20 cellular contexts compared by ENCODE assay signal in the genomic region with DNA sequence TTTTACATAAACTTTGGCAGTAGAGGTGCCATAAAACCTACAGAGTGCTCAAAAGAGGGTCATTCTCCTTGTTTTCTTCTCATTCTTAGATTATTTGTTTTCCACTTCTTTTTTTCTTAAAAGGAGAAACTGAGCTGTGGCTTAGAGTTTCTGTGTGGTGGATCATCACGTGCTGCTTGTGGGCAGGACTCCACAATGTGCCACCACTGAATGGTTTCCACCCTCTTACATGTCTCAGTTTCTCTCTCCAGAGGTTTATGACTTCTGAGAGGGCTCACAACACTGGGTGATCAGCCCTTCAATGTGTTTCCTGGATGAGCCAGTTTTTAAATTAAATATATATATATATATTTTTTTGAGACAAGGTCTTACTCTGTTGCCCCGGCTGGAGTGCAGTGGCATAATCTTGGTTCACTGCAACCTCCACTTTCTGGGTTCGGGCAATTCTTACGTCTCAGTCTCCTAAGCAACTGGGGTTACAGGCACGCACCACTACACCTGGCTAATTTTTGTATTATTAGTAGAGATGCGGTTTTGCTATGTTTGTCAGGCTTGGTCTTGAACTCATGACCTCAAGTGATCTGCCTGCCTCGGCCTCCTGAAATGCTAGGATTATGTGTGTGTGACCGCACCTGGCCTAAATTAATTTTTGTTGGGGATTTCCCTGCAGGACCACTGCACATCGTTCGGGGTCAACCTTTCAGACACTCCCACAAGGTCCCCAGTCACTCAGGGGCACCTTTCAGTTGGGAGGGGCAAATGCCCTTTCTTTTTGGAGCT.
A peak's percentile ranks its signal among the peaks of the same experiment; 100 is the strongest.
DNase-seq lines count a peak whose midpoint lies in the region; ATAC-seq and TF ChIP-seq lines count a peak whose summit lies in the region.
"Had no signal": no experiment of that assay in that cellular context is flagged by ENCODE, and none has a peak within 500 bp of the region (broad histone marks: within the 10 kb centered on the region; RNA-seq: fewer than 3 reads in every experiment).

No MANE protein-coding gene starts in this region.

- H2AFZ ChIP-seq in SU-DHL-6 (ENCODE audit: low read depth, low read length, severe bottlenecking), result no peak overlapping the region
- H2AFZ ChIP-seq: PC-9 had no signal

- peak overlapping the region in 2 of 10 experiments; percentile 16 to 33; a peak in 1 of 20 replicates for H3K4me3 ChIP-seq in BLaER1 treated with 17β-estradiol and CSF1 and Interleukin-3, amounts not matched to agents 10 nM and 100 nM
- no peak overlapping the region for H3K4me3 ChIP-seq in HUES6 (ENCODE audit: low read depth, low read length)
- no peak overlapping the region for H3K4me3 ChIP-seq in SU-DHL-6 (ENCODE audit: insufficient read depth, low read length, poor library complexity, severe bottlenecking)
- H3K4me3 ChIP-seq: PC-9, psoas muscle had no signal

- H3K9me3 ChIP-seq in BLaER1 treated with 17β-estradiol and CSF1 and Interleukin-3, amounts not matched to agents 10 nM and 100 nM (replicated peaks in 1 of 11), result peaks cover 21 to 77% (median 54%) of the 10 kb centered on the region in 11 experiments; a peak in 21 of 22 replicates
- H3K9me3 ChIP-seq in HUES6 (ENCODE audit: control insufficient read depth, insufficient read depth, low read depth, low read length) (peaks cover 12% of the 10 kb centered on the region), SU-DHL-6 (ENCODE audit: insufficient read depth, low read length) (no peaks in the 10 kb centered on the region)
- H3K9me3 ChIP-seq: neutrophil, psoas muscle had no signal

- peaks cover 0 to 18% (median 14%) of the 10 kb centered on the region in 11 experiments; a peak in 13 of 22 replicates for H3K27me3 ChIP-seq in BLaER1 treated with 17β-estradiol and CSF1 and Interleukin-3, amounts not matched to agents 10 nM and 100 nM
- H3K27me3 ChIP-seq in HUES6 (ENCODE audit: control insufficient read depth, insufficient read depth, low read length) (no peaks in the 10 kb centered on the region), SU-DHL-6 (ENCODE audit: low read length) (no peaks in the 10 kb centered on the region)

- H3K27ac ChIP-seq in BLaER1 treated with 17β-estradiol and CSF1 and Interleukin-3, amounts not matched to agents 10 nM and 100 nM, result peak overlapping the region in 6 of 11 experiments; percentile 68 to 80 (median 72); a peak in 11 of 22 replicates
- H3K27ac ChIP-seq in HUES6 (ENCODE audit: low read depth, low read length), result peak overlapping the region; percentile 84; the same call in 1 of the 2 replicates
- peak overlapping the region; percentile 20; the same call in 1 of the 2 replicates for H3K27ac ChIP-seq in SU-DHL-6 (ENCODE audit: low read depth, low read length)
- H3K27ac ChIP-seq: neutrophil, PC-9, psoas muscle had no signal

- H3K4me2 ChIP-seq in BLaER1 treated with 17β-estradiol and CSF1 and Interleukin-3, amounts not matched to agents 10 nM and 100 nM, result peak overlapping the region; percentile 45 to 93 (median 70)
- peak overlapping the region; percentile 26 for H3K4me2 ChIP-seq in SU-DHL-6 (ENCODE audit: low read depth, low read length, poor library complexity, severe bottlenecking)
- H3K4me2 ChIP-seq: PC-9 had no signal

- DNase-seq in cerebellar nuclear complex (lab: John Stamatoyannopoulos, UW), result no peak
- no peak for DNase-seq in superior temporal gyrus (ENCODE audit: extremely low spot score)
- no peak for DNase-seq in activated gamma-delta T cell treated with Interleukin-2 at 50 U/mL for 16 hours
- DNase-seq: activated gamma-delta T cell; amniotic stem cell; KG1; NCI-H1092; NCI-H187 treated with DMSO at 0.1 percent for 48 hours; NCI-H226; NCI-H82; PC-9; psoas muscle; stimulated activated CD4-positive, alpha-beta T cell treated with anti-CD3 and anti-CD28 coated beads, Interleukin-1b, Interleukin-23, amount 100 ng/mL, for 48 hours had no signal

- no peaks in the 10 kb centered on the region for H3K9me2 ChIP-seq in SU-DHL-6 (replicated peaks; ENCODE audit: insufficient read depth, low read length)

- no peaks in the 10 kb centered on the region for H4K20me1 ChIP-seq in BLaER1 treated with 17β-estradiol and CSF1 and Interleukin-3, amounts not matched to agents 10 nM and 100 nM
- H4K20me1 ChIP-seq in SU-DHL-6 (ENCODE audit: low read depth, low read length), result no peaks in the 10 kb centered on the region

- no peaks in the 10 kb centered on the region for H3K79me2 ChIP-seq in SU-DHL-6 (ENCODE audit: insufficient read depth, low read length)

- H3K4me1 ChIP-seq in BLaER1 treated with 17β-estradiol and CSF1 and Interleukin-3, amounts not matched to agents 10 nM and 100 nM, result peaks cover 33 to 46% (median 38%) of the 10 kb centered on the region in 10 experiments
- H3K4me1 ChIP-seq in HUES6 (ENCODE audit: control insufficient read depth, insufficient read depth, low read length), result peaks cover 32% of the 10 kb centered on the region

- TF ChIP-seq CTCF in SU-DHL-6 (IDR thresholded peaks at IDR 0.05; ENCODE audit: insufficient read depth, low read length, poor library complexity, severe bottlenecking), result no peak

- ATAC-seq in GM18867 (IDR thresholded peaks at IDR 0.05; ENCODE audit: unreplicated experiment), result peak; percentile 28
- ATAC-seq in GM19467 (IDR thresholded peaks at IDR 0.05; ENCODE audit: unreplicated experiment), result no peak
- ATAC-seq: psoas muscle; stimulated activated effector memory CD8-positive, alpha-beta T cell treated with anti-CD3 and anti-CD28 coated beads, Interleukin-12 subunit alpha, Interleukin-12 subunit beta, amount 100 ng/mL, for 72 hours had no signal

- H3F3A ChIP-seq in SU-DHL-6 (ENCODE audit: insufficient read depth), result peaks cover 3% of the 10 kb centered on the region; the same call in 1 of the 2 replicates

- no peaks in the 10 kb centered on the region for H3K36me3 ChIP-seq in BLaER1 treated with 17β-estradiol and CSF1 and Interleukin-3, amounts not matched to agents 10 nM and 100 nM
- H3K36me3 ChIP-seq in HUES6 (ENCODE audit: control insufficient read depth, insufficient read depth, low read length) (peaks cover 3% of the 10 kb centered on the region; the same call in 1 of the 2 replicates), SU-DHL-6 (ENCODE audit: low read length) (no peaks in the 10 kb centered on the region)
- H3K36me3 ChIP-seq: neutrophil had no signal

- H3K9ac ChIP-seq in BLaER1 treated with 17β-estradiol and CSF1 and Interleukin-3, amounts not matched to agents 10 nM and 100 nM, result peak overlapping the region in 1 of 11 experiments; percentile 51; a peak in 1 of 22 replicates
- H3K9ac ChIP-seq in HUES6 (ENCODE audit: low read length) (no peak overlapping the region), SU-DHL-6 (ENCODE audit: low read length) (no peak overlapping the region)

Comparison
In these comparisons a context has a peak if more than half of its experiments do, and no peak if none do; other contexts are left out.
1. H3K27ac ChIP-seq: peak in every context shown above with its lines; median percentile 84 in HUES6; 72 in BLaER1 treated with 17β-estradiol and CSF1 and Interleukin-3, amounts not matched to agents 10 nM and 100 nM; 20 in SU-DHL-6.